14 cellular contexts compared by ENCODE assay signal in genomic region chr4:154516320-154516719, GRCh38. TPM values are rescaled to one million over a fixed set of nuclear protein-coding genes. Genes with fewer than 3 reads are reported as not detected.
"Had no signal": no experiment of that assay in that cellular context is flagged by ENCODE, and none has a peak within 500 bp of the region (broad histone marks: within the 10 kb centered on the region; RNA-seq: fewer than 3 reads in every experiment).

No MANE protein-coding gene starts in this region.

- H3K36me3 Mint-ChIP-seq: naive thymus-derived CD4-positive, alpha-beta T cell had no signal

- H3K36me3 ChIP-seq: breast epithelium, lower lobe of right lung had no signal

- DNase-seq: activated CD4-positive, alpha-beta T cell treated with anti-CD3 and anti-CD28 coated beads, Interleukin-2, amount 50 U/mL, for 1 hour; activated naive CD4-positive, alpha-beta T cell; aorta; lower lobe of right lung; mucosa of descending colon; naive thymus-derived CD4-positive, alpha-beta T cell; stimulated activated CD4-positive, alpha-beta T cell treated with anti-CD3 and anti-CD28 coated beads, Interleukin-2, amount 100 ng/mL, for 24 hours had no signal

- H3K4me1 ChIP-seq: breast epithelium, lower lobe of right lung had no signal

- H3K4me3 Mint-ChIP-seq: activated T-helper 1 cell treated with anti-CD3 and anti-CD28 coated beads, Interleukin-12 subunit alpha, Interleukin-12 subunit beta, Interleukin-2, Interleukin-4 antibody, amounts not matched to agents 30 ng/mL and 10 ng/mL and 1 ng/mL, durations not matched to agents 14 hours and 24 hours and 36 hours; naive thymus-derived CD4-positive, alpha-beta T cell had no signal

- H3K4me1 Mint-ChIP-seq: naive thymus-derived CD4-positive, alpha-beta T cell had no signal

- H3K27me3 ChIP-seq: breast epithelium had no signal

- H3K4me3 ChIP-seq: breast epithelium, lower lobe of right lung, mucosa of descending colon had no signal

- H3K9me3 Mint-ChIP-seq: activated T-helper 1 cell treated with anti-CD3 and anti-CD28 coated beads, Interleukin-12 subunit alpha, Interleukin-12 subunit beta, Interleukin-2, Interleukin-4 antibody, amounts not matched to agents 30 ng/mL and 10 ng/mL and 1 ng/mL, durations not matched to agents 14 hours and 24 hours and 36 hours had no signal

- H3K9me3 ChIP-seq: breast epithelium, lower lobe of right lung, mucosa of descending colon had no signal

- H3K27ac ChIP-seq: breast epithelium, lower lobe of right lung had no signal

- H3K27ac Mint-ChIP-seq: activated T-helper 1 cell treated with anti-CD3 and anti-CD28 coated beads, Interleukin-12 subunit alpha, Interleukin-12 subunit beta, Interleukin-2, Interleukin-4 antibody, amounts not matched to agents 30 ng/mL and 10 ng/mL and 1 ng/mL, durations not matched to agents 14 hours and 24 hours and 36 hours; naive thymus-derived CD4-positive, alpha-beta T cell had no signal

RNA-seq across cellular contexts. Expression of gene DCHS2, which starts 24.7 kb away (rescaled TPM):
- total RNA-seq: activated CD8-positive, alpha-beta memory T cell treated with anti-CD3 and anti-CD28 coated beads for 36 hours; activated T-helper 1 cell treated with anti-CD3 and anti-CD28 coated beads, Interleukin-12 subunit alpha, Interleukin-12 subunit beta, Interleukin-2, Interleukin-4 antibody, amounts not matched to agents 30 ng/mL and 10 ng/mL and 1 ng/mL, durations not matched to agents 14 hours and 24 hours and 36 hours; SK-MEL-5 had no signal

RNA-seq across cellular contexts. Expression of gene FGB, which starts 46.5 kb away (rescaled TPM):
- total RNA-seq: activated CD8-positive, alpha-beta memory T cell treated with anti-CD3 and anti-CD28 coated beads for 36 hours; activated T-helper 1 cell treated with anti-CD3 and anti-CD28 coated beads, Interleukin-12 subunit alpha, Interleukin-12 subunit beta, Interleukin-2, Interleukin-4 antibody, amounts not matched to agents 30 ng/mL and 10 ng/mL and 1 ng/mL, durations not matched to agents 14 hours and 24 hours and 36 hours; aorta; naive thymus-derived CD4-positive, alpha-beta T cell; osteocyte; pulmonary artery endothelial cell; SK-MEL-5; urinary bladder had no signal
